In the genomic region with DNA sequence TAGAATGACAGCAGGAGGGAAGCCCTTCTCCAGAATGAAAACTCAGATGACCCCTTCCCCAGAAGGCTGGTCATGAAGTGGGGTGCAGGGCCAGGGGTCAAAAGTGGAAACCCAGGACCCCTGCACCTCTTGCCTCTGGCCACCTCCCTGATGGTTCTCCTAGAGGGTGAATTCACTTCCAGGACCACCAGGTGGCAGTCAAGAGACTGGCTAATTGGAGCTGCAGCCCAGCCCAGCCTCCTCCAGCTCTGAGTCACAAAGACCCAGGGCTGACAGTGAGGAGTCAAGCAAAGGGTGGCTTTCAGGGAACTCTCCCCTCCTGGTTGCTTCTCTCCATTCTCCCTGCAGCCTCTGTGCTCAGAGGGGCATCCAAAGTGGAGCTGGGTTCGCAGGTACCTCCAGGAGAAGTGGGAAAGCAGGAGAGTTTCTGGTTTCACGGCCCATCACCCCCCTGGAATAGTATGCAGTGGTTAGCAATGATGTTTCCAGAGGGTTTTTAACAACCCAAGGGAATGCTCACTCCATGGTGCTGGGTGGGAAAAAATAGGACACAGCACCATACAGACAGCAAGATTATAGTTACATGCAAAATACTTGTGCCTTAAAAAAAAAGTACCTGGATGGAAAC, we compare ENCODE assay signal across 9 cellular contexts. TPM values are rescaled to one million over a fixed set of nuclear protein-coding genes. Genes with fewer than 3 reads are reported as not detected.
DNase-seq lines count a peak whose midpoint lies in the region; ATAC-seq, FAIRE-seq and TF ChIP-seq lines count a peak whose summit lies in the region.
"Had no signal": no experiment of that assay in that cellular context is flagged by ENCODE, and none has a peak within 500 bp of the region (broad histone marks: within the 10 kb centered on the region; RNA-seq: fewer than 3 reads in every experiment).

No MANE protein-coding gene starts in this region.

- H3K36me3 Mint-ChIP-seq in activated T-cell treated with anti-CD3 and anti-CD28 coated beads, Interleukin-2, amount 50 U/mL, for 4 hours (ENCODE audit: insufficient read depth) = no peaks in the 10 kb centered on the region
- no peaks in the 10 kb centered on the region for H3K36me3 Mint-ChIP-seq in nephron (ENCODE audit: low read depth)
- no peaks in the 10 kb centered on the region for H3K36me3 Mint-ChIP-seq in stimulated activated naive B cell treated with anti-CD40 and anti-IgM and Interleukin-4, amounts not matched to agents 10 μg/mL and 1 μg/mL and 100 μg/mL, for 72 hours

- peak; percentile 59 for DNase-seq in Jurkat, Clone E6-1 (ENCODE audit: low read depth, low spot score)
- peak; percentile 64 to 92 (median 76) for DNase-seq in Peyer's patch
- DNase-seq in activated T-cell treated with anti-CD3 and anti-CD28 coated beads, Interleukin-2, amount 50 U/mL, for 4 hours = peak; percentile 66
- DNase-seq in fibroblast of mammary gland (ENCODE audit: low read depth) = peak; percentile 83
- DNase-seq in stimulated activated naive B cell treated with anti-CD40 and anti-IgM and Interleukin-4, amounts not matched to agents 10 μg/mL and 1 μg/mL and 100 μg/mL, for 72 hours = peak; percentile 69

- H3K4me1 ChIP-seq in Peyer's patch = peaks cover 0 to 10% (median 0%) of the 10 kb centered on the region in 4 donors

- peak overlapping the region in 1 of 4 donors; percentile 73 for H3K27ac ChIP-seq in Peyer's patch

- H3K27ac Mint-ChIP-seq in nephron = no peak overlapping the region
- no peak overlapping the region for H3K27ac Mint-ChIP-seq in stimulated activated naive B cell treated with anti-CD40 and anti-IgM and Interleukin-4, amounts not matched to agents 10 μg/mL and 1 μg/mL and 100 μg/mL, for 72 hours

- TF ChIP-seq POLR2A in Peyer's patch (IDR thresholded peaks at IDR 0.05) = no peak

- no peaks in the 10 kb centered on the region for H3K36me3 ChIP-seq in Peyer's patch

- H3K27me3 Mint-ChIP-seq in activated T-cell treated with anti-CD3 and anti-CD28 coated beads, Interleukin-2, amount 50 U/mL, for 4 hours (ENCODE audit: low read depth) = peaks cover 33% of the 10 kb centered on the region
- H3K27me3 Mint-ChIP-seq in nephron (ENCODE audit: low read depth) = peaks cover 47% of the 10 kb centered on the region
- peaks cover 49 to 56% of the 10 kb centered on the region in 2 donors for H3K27me3 Mint-ChIP-seq in stimulated activated naive B cell treated with anti-CD40 and anti-IgM and Interleukin-4, amounts not matched to agents 10 μg/mL and 1 μg/mL and 100 μg/mL, for 72 hours

- H3K9me3 Mint-ChIP-seq in activated T-cell treated with anti-CD3 and anti-CD28 coated beads, Interleukin-2, amount 50 U/mL, for 4 hours = no peaks in the 10 kb centered on the region
- no peaks in the 10 kb centered on the region for H3K9me3 Mint-ChIP-seq in nephron
- H3K9me3 Mint-ChIP-seq in stimulated activated naive B cell treated with anti-CD40 and anti-IgM and Interleukin-4, amounts not matched to agents 10 μg/mL and 1 μg/mL and 100 μg/mL, for 72 hours = no peaks in the 10 kb centered on the region

- no peak overlapping the region for H3K4me3 ChIP-seq in Jurkat, Clone E6-1 (ENCODE audit: low read length)
- no peak overlapping the region for H3K4me3 ChIP-seq in Peyer's patch
- H3K4me3 ChIP-seq in fibroblast of mammary gland (ENCODE audit: control insufficient read depth, low read depth, low read length) = no peak overlapping the region

- H3K4me1 Mint-ChIP-seq in activated T-cell treated with anti-CD3 and anti-CD28 coated beads, Interleukin-2, amount 50 U/mL, for 4 hours (ENCODE audit: low read depth) = peaks cover under 1% of the 10 kb centered on the region
- H3K4me1 Mint-ChIP-seq in nephron = peaks cover 12% of the 10 kb centered on the region
- H3K4me1 Mint-ChIP-seq in stimulated activated naive B cell treated with anti-CD40 and anti-IgM and Interleukin-4, amounts not matched to agents 10 μg/mL and 1 μg/mL and 100 μg/mL, for 72 hours = peaks cover 8 to 11% of the 10 kb centered on the region in 2 donors

- no peak overlapping the region for H3K4me3 Mint-ChIP-seq in activated T-cell treated with anti-CD3 and anti-CD28 coated beads, Interleukin-2, amount 50 U/mL, for 4 hours
- no peak overlapping the region for H3K4me3 Mint-ChIP-seq in nephron
- H3K4me3 Mint-ChIP-seq in stimulated activated naive B cell treated with anti-CD40 and anti-IgM and Interleukin-4, amounts not matched to agents 10 μg/mL and 1 μg/mL and 100 μg/mL, for 72 hours = no peak overlapping the region

- TF ChIP-seq CTCF in Peyer's patch (IDR thresholded peaks at IDR 0.05) (peak; percentile 58 to 92 (median 87)), fibroblast of mammary gland (conservative IDR thresholded peaks at IDR 0.05; ENCODE audit: control insufficient read depth, insufficient read depth, low read depth, low read length) (peak; percentile 94), nephron (IDR thresholded peaks at IDR 0.05; ENCODE audit: unreplicated experiment in 3 of 3) (peak; percentile 84 to 92 (median 85))

- FAIRE-seq in G401.6 (lab: Jason Lieb, UNC) = peak; percentile 54
- FAIRE-seq: endometrium had no signal

- ATAC-seq in activated T-cell treated with anti-CD3 and anti-CD28 coated beads, Interleukin-2, amount 50 U/mL, for 4 hours = peak; percentile 98 to 99
- peak; percentile 95 to 99 for ATAC-seq in stimulated activated naive B cell treated with anti-CD40 and anti-IgM and Interleukin-4, amounts not matched to agents 10 μg/mL and 1 μg/mL and 100 μg/mL, for 72 hours (replicated peaks)
- no peak for ATAC-seq in GM19328 (IDR thresholded peaks at IDR 0.05; ENCODE audit: unreplicated experiment)

- no peaks in the 10 kb centered on the region for H3K9me3 ChIP-seq in Peyer's patch

- H3K27me3 ChIP-seq in Peyer's patch = no peaks in the 10 kb centered on the region

RNA-seq across cellular contexts. Expression of gene EPHB2, which starts 6.1 kb away (rescaled TPM):
- 8.7 TPM for polyA plus RNA-seq in Jurkat, Clone E6-1 (2012; ENCODE audit: insufficient read depth, insufficient read length)
- total RNA-seq in Peyer's patch = 10 to 100 TPM; 24.5 to 71.0 (median 53.9) TPM
- under 1 TPM; 0.15 to 0.68 (median 0.16) TPM for total RNA-seq in activated T-cell treated with anti-CD3 and anti-CD28 coated beads, Interleukin-2, amount 50 U/mL, for 4 hours

RNA-seq across cellular contexts. Expression of gene C1QB, which starts 51.5 kb away (rescaled TPM):
- polyA plus RNA-seq in Jurkat, Clone E6-1 (2012; ENCODE audit: insufficient read depth, insufficient read length) = not detected
- total RNA-seq in Peyer's patch = 100 to 1,000 TPM in 2 of 4 donors, 10 to 100 TPM in 2; 54.3 to 107 (median 86.1) TPM
- total RNA-seq in activated T-cell treated with anti-CD3 and anti-CD28 coated beads, Interleukin-2, amount 50 U/mL, for 4 hours = under 1 TPM; 0.43 to 0.65 (median 0.45) TPM

Comparison
In these comparisons a context has a peak if more than half of its experiments do, and no peak if none do; other contexts are left out.
1. RNA of gene EPHB2, which starts 6.1 kb away (total RNA-seq): 24.5 to 71.0 TPM in Peyer's patch; 0.15 to 0.68 TPM in activated T-cell treated with anti-CD3 and anti-CD28 coated beads, Interleukin-2, amount 50 U/mL, for 4 hours; every median in the first group is over 10 times any median in the second.
2. RNA of gene C1QB, which starts 51.5 kb away (total RNA-seq): 54.3 to 107 TPM in Peyer's patch; 0.43 to 0.65 TPM in activated T-cell treated with anti-CD3 and anti-CD28 coated beads, Interleukin-2, amount 50 U/mL, for 4 hours; every median in the first group is over 10 times any median in the second.
3. Peak in every context shown above with its lines, with median percentiles within 50 percentile points of each other: DNase-seq and CTCF ChIP-seq.